Comparison of ENCODE assay signal across 1 cellular context in the genomic region with DNA sequence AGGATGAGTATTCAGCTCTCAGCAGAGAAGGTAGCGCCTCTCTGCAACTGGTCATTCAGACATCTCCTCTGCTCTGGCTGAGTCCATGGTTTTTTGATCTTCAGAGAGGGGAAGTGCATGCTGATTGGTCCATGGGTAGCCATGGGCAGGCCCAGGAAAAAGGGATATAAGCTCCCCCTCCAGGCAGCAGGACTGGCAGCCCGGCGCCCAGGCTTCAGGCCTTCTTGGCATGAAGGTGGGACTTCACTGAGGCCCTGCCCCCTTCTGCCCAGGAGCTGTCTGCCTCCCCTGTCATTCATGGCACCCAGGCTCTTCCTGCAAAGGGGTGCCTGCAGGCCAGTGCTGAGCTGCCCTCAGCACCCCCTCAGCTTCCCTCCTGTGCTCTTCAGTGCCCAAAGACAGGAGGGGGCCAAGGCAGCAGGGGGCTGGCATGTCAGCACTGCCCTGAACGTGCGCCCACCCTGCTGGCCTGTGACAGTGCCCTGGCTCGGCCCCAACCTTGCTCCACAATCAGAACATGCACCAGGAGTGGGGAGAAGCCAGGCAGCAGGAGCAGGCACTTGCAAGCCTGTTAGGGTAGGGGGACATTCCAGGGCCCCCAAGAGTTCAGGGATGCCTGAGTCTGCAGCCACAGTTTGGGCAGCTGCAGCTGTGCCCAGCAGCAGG.
TF ChIP-seq lines count a peak whose summit lies in the region.

No MANE protein-coding gene starts in this region.

TF ChIP-seq in HepG2, 621 proteins besides CTCF, POLR2A, EP300 and RAD21:
- TF ChIP-seq USF2 (IDR thresholded peaks at IDR 0.05; ENCODE audit: low read depth, low read length): no peak
- TF ChIP-seq USF2 (CRISPR knock-in tag; IDR thresholded peaks at IDR 0.05; ENCODE audit: borderline replicate concordance): no peak
- TF ChIP-seq, protein P1, sequence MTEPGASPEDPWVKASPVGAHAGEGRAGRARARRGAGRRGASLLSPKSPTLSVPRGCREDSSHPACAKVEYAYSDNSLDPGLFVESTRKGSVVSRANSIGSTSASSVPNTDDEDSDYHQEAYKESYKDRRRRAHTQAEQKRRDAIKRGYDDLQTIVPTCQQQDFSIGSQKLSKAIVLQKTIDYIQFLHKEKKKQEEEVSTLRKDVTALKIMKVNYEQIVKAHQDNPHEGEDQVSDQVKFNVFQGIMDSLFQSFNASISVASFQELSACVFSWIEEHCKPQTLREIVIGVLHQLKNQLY (CRISPR knock-in tag; IDR thresholded peaks at IDR 0.05): no peak
- 0 out of 2 replicates have a peak, but pooled peaks have one; percentile 31 for TF ChIP-seq ZNF225 (CRISPR knock-in tag; IDR thresholded peaks at IDR 0.05)
TF ChIP-seq in HepG2: peak in this region for 1.
